Comparison of ENCODE assay signal across 17 cellular contexts in the genomic region with DNA sequence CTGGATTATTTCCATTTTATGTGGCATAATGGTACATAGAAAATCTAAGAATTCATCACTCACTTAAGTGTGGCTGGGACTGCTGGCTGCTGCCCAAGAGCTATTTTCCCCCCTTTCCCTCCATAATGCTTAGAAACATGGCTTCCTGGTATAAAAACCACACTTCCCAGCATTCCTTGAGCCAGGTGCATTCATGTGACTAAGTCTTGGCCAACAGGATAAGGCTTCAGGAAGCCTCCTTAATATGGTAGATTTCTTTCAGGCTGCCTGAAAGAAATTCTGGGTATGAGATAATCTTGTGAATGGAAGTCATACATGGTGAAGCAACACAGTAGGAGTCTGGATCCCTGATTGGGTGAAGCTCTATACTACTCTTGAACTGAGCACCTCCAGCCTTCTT.
A peak's percentile ranks its signal among the peaks of the same experiment; 100 is the strongest.
DNase-seq lines count a peak whose midpoint lies in the region; ATAC-seq, FAIRE-seq and TF ChIP-seq lines count a peak whose summit lies in the region.
"Had no signal": no experiment of that assay in that cellular context is flagged by ENCODE, and none has a peak within 500 bp of the region (broad histone marks: within the 10 kb centered on the region; RNA-seq: fewer than 3 reads in every experiment).

No MANE protein-coding gene starts in this region.

- no TSS peak for BruUV-seq in HCT116 (replicated peaks; lab: Mats Ljungman, UMichigan)

- peak overlapping the region; percentile 26 for H2AFZ ChIP-seq in HCT116 (ENCODE audit: low read depth, low read length, poor library complexity, severe bottlenecking)
- no peak overlapping the region for H2AFZ ChIP-seq in SK-N-SH (ENCODE audit: low read depth)

- TF ChIP-seq RAD21 in HCT116 (IDR thresholded peaks at IDR 0.05; ENCODE audit: low read depth) (no peak), SK-N-SH (IDR thresholded peaks at IDR 0.05; ENCODE audit: low read length) (no peak)

- CTCF ChIA-PET in HCT116 (lab: Charles Lee), result no interaction called here
- CTCF ChIA-PET in SK-N-SH (lab: Yijun Ruan, JAX), result interaction anchor here (0.9 to 4.0 kb wide), 4 partner anchors 18 to 162 kb away, joined by 3 to 24 read pairs (median 4); no protein-coding TSS in a partner anchor

- no peak overlapping the region for H3K9ac ChIP-seq in HCT116 (ENCODE audit: low read length)
- no peak overlapping the region for H3K9ac ChIP-seq in SK-N-SH

- RAD21 ChIA-PET in HCT116 (lab: Charles Lee; ENCODE audit: low non-redundant PET in 1 of 2, low total read pairs in 2 of 2, uncharacterized antibody in 2 of 2, unreplicated experiment in 2 of 2), result no interaction called here

- 0 out of 4 replicates have a peak, but pooled peaks cover 0 to 2% of the 10 kb centered on the region in 2 experiments for H3K4me1 ChIP-seq in HCT116 (ENCODE audit: control insufficient read depth in 1 of 2, insufficient read depth in 2 of 2, low read length in 2 of 2)
- H3K4me1 ChIP-seq in SK-N-SH (ENCODE audit: control insufficient read depth in 1 of 2, insufficient read depth in 2 of 2, low read depth in 1 of 2, low read length in 1 of 2), result peaks cover 0 to 6% of the 10 kb centered on the region in 2 experiments; a peak in 1 of 4 replicates
- H3K4me1 ChIP-seq in iPS DF 6.9 (ENCODE audit: control insufficient read depth, insufficient read depth, low read length), result no peaks in the 10 kb centered on the region
- peaks cover 0 to 12% of the 10 kb centered on the region in 2 donors for H3K4me1 ChIP-seq in thyroid gland
- H3K4me1 ChIP-seq: left lung had no signal

- intact Hi-C loops in HCT116 (cut with micrococcal nuclease) (no loop called here), thyroid gland (cut with DNase I) (no loop called here)

- H3K79me2 ChIP-seq in HCT116 (ENCODE audit: insufficient read depth, low read length) (no peaks in the 10 kb centered on the region), SK-N-SH (ENCODE audit: insufficient read depth) (no peaks in the 10 kb centered on the region)

- no peak for TF ChIP-seq EP300 in SK-N-SH (IDR thresholded peaks at IDR 0.05; ENCODE audit: borderline replicate concordance in 1 of 2, low read depth in 1 of 2, low read length in 1 of 2)

- TF ChIP-seq POLR2A in HCT116 (IDR thresholded peaks at IDR 0.05; ENCODE audit: borderline replicate concordance, extremely low read depth, insufficient read depth, insufficient read length), result no peak
- no peak for TF ChIP-seq POLR2A in thyroid gland (IDR thresholded peaks at IDR 0.05)

- H3K4me2 ChIP-seq in HCT116 (ENCODE audit: low read length), result no peak overlapping the region
- no peak overlapping the region for H3K4me2 ChIP-seq in SK-N-SH

- no peak for DNase-seq in D721Med (ENCODE audit: insufficient read length, low spot score)
- no peak for DNase-seq in HCT116 (ENCODE audit: low read depth, low spot score)
- no peak for DNase-seq in SK-N-SH
- DNase-seq in iPS DF 6.9 (ENCODE audit: low read depth, low spot score), result peak; percentile 13
- no peak for DNase-seq in thyroid gland
- DNase-seq in omental fat pad (ENCODE audit: low spot score), result no peak
- DNase-seq in SK-N-DZ (ENCODE audit: low spot score), result no peak
- DNase-seq: activated CD4-positive, alpha-beta T cell treated with anti-CD3 and anti-CD28 coated beads, Interleukin-2, amount 10 ng/mL, durations not matched to agents 7 days and 5 days; effector memory CD8-positive, alpha-beta T cell; glutamatergic neuron; left lung; naive thymus-derived CD4-positive, alpha-beta T cell; NCI-H1694; right cardiac atrium; stimulated activated naive CD4-positive, alpha-beta T cell; T-cell had no signal

- H3K9me3 ChIP-seq in HCT116 (ENCODE audit: control insufficient read depth in 1 of 2, insufficient read depth in 1 of 2, low read depth in 1 of 2, low read length in 2 of 2) (no peaks in the 10 kb centered on the region), SK-N-SH (no peaks in the 10 kb centered on the region), iPS DF 6.9 (ENCODE audit: control insufficient read depth, insufficient read depth, low read length) (no peaks in the 10 kb centered on the region), thyroid gland (no peaks in the 10 kb centered on the region)
- H3K9me3 ChIP-seq: left lung had no signal

- H4K20me1 ChIP-seq in HCT116 (ENCODE audit: insufficient read depth), result no peaks in the 10 kb centered on the region
- no peaks in the 10 kb centered on the region for H4K20me1 ChIP-seq in SK-N-SH (ENCODE audit: insufficient read depth)

- no peaks in the 10 kb centered on the region for H3K9me2 ChIP-seq in HCT116 (ENCODE audit: insufficient read depth)
- H3K9me2 ChIP-seq in SK-N-SH, result no peaks in the 10 kb centered on the region

- ATAC-seq in HCT116, result peak; percentile 75
- no peak for ATAC-seq in HG03196 (IDR thresholded peaks at IDR 0.05; ENCODE audit: unreplicated experiment)
- no peak for ATAC-seq in omental fat pad (ENCODE audit: low FRiP score)
- ATAC-seq: effector memory CD8-positive, alpha-beta T cell; left lung; naive thymus-derived CD4-positive, alpha-beta T cell; right cardiac atrium; T-cell had no signal

- POLR2A ChIA-PET in HCT116 (lab: Charles Lee), result no interaction called here
- POLR2A ChIA-PET in SK-N-SH (lab: Yijun Ruan, JAX), result no interaction called here

- H3K27me3 ChIP-seq in HCT116 (ENCODE audit: insufficient read depth, low read length), result no peaks in the 10 kb centered on the region
- no peaks in the 10 kb centered on the region for H3K27me3 ChIP-seq in SK-N-SH (ENCODE audit: insufficient read depth)
- no peaks in the 10 kb centered on the region for H3K27me3 ChIP-seq in iPS DF 6.9 (ENCODE audit: control insufficient read depth, insufficient read depth, low read length)
- H3K27me3 ChIP-seq in thyroid gland, result no peaks in the 10 kb centered on the region
- H3K27me3 ChIP-seq: left lung had no signal

- H3F3A ChIP-seq in SK-N-SH (replicated peaks; ENCODE audit: insufficient read depth), result no peaks in the 10 kb centered on the region

- H3K4me3 ChIP-seq in HCT116 (replicated peaks in 1 of 2; ENCODE audit: low read depth in 1 of 2, low read length in 2 of 2), result no peak overlapping the region
- no peak overlapping the region for H3K4me3 ChIP-seq in SK-N-SH (ENCODE audit: low read depth in 2 of 2, low read length in 1 of 2)
- H3K4me3 ChIP-seq in iPS DF 6.9 (ENCODE audit: low read length), result no peak overlapping the region
- no peak overlapping the region for H3K4me3 ChIP-seq in thyroid gland (replicated peaks in 1 of 3)
- H3K4me3 ChIP-seq: left lung had no signal

- no peak overlapping the region for H3K27ac ChIP-seq in HCT116 (ENCODE audit: low read depth, low read length)
- no peak overlapping the region for H3K27ac ChIP-seq in SK-N-SH (ENCODE audit: low read depth in 2 of 2, low read length in 1 of 2)
- H3K27ac ChIP-seq in iPS DF 6.9 (ENCODE audit: low read length), result no peak overlapping the region
- no peak overlapping the region for H3K27ac ChIP-seq in thyroid gland
- H3K27ac ChIP-seq: left lung had no signal

- peak; percentile 66 for FAIRE-seq in D721Med (lab: Jason Lieb, UNC)

- no peak for TF ChIP-seq CTCF in D721Med (IDR thresholded peaks at IDR 0.05; ENCODE audit: insufficient read depth, missing control alignments)
- TF ChIP-seq CTCF in HCT116 (IDR thresholded peaks at IDR 0.05 in 2 of 3, conservative IDR thresholded peaks at IDR 0.05 in 1 of 3; ENCODE audit: borderline replicate concordance in 1 of 3, insufficient read depth in 1 of 3, low read depth in 2 of 3, low read length in 2 of 3), result no peak
- TF ChIP-seq CTCF in SK-N-SH (IDR thresholded peaks at IDR 0.05), result no peak
- TF ChIP-seq CTCF in thyroid gland (IDR thresholded peaks at IDR 0.05), result no peak
- TF ChIP-seq CTCF in omental fat pad (IDR thresholded peaks at IDR 0.05), result no peak

- H3K36me3 ChIP-seq in HCT116 (ENCODE audit: control insufficient read depth in 1 of 2, insufficient read depth in 2 of 2, low read length in 2 of 2) (no peaks in the 10 kb centered on the region), SK-N-SH (replicated peaks in 1 of 2; ENCODE audit: control insufficient read depth in 1 of 2, insufficient read depth in 2 of 2, low read length in 1 of 2) (no peaks in the 10 kb centered on the region), iPS DF 6.9 (ENCODE audit: control insufficient read depth, insufficient read depth, low read length) (no peaks in the 10 kb centered on the region), thyroid gland (no peaks in the 10 kb centered on the region)
- H3K36me3 ChIP-seq: left lung had no signal

TF ChIP-seq in HCT116, 20 proteins besides CTCF, POLR2A, EP300 and RAD21:
- TF ChIP-seq JUND (IDR thresholded peaks at IDR 0.05), result no peak
- peak; percentile 85 for TF ChIP-seq YY1 (IDR thresholded peaks at IDR 0.05; ENCODE audit: extremely low read depth, insufficient replicate concordance, low read depth, low read length)

TF ChIP-seq in SK-N-SH, 30 proteins besides CTCF, POLR2A, EP300 and RAD21:
- TF ChIP-seq, protein P1, sequence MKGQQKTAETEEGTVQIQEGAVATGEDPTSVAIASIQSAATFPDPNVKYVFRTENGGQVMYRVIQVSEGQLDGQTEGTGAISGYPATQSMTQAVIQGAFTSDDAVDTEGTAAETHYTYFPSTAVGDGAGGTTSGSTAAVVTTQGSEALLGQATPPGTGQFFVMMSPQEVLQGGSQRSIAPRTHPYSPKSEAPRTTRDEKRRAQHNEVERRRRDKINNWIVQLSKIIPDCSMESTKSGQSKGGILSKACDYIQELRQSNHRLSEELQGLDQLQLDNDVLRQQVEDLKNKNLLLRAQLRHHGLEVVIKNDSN (IDR thresholded peaks at IDR 0.05; ENCODE audit: borderline replicate concordance, low read depth), result peak; percentile 86
- TF ChIP-seq SIN3A (IDR thresholded peaks at IDR 0.05; ENCODE audit: borderline replicate concordance, low read depth, low read length) (no peak), YY1 (IDR thresholded peaks at IDR 0.05; ENCODE audit: low read depth) (peak; percentile 86; the same call in 1 of the 2 replicates)
